In genomic region chr1:41387667-41388091, GRCh38 we compare ENCODE assay signal across 8 cellular contexts. TPM values are rescaled to one million over a fixed set of nuclear protein-coding genes. Genes with fewer than 3 reads are reported as not detected.
DNase-seq lines count a peak whose midpoint lies in the region; ATAC-seq, FAIRE-seq and TF ChIP-seq lines count a peak whose summit lies in the region.

No MANE protein-coding gene starts in this region.

- no peak for ATAC-seq in HG03045 (IDR thresholded peaks at IDR 0.05; ENCODE audit: unreplicated experiment)

- H3K4me1 ChIP-seq in effector memory CD4-positive, alpha-beta T cell (ENCODE audit: control insufficient read depth, insufficient read depth, low read length, poor library complexity, severe bottlenecking) = peaks cover 10% of the 10 kb centered on the region

- DNase-seq in G401 (ENCODE audit: low spot score) = peak; percentile 10
- DNase-seq in NCI-H510A treated with DMSO at 0.1 percent for 48 hours (lab: John Stamatoyannopoulos, UW) = peak; percentile 97
- peak; percentile 68 for DNase-seq in fibroblast of peridontal ligament (ENCODE audit: extremely low read depth)
- DNase-seq in pons (ENCODE audit: low spot score) = peak; percentile 31
- DNase-seq in superior temporal gyrus (ENCODE audit: extremely low spot score) = no peak
- DNase-seq in D721Med (ENCODE audit: insufficient read length, low spot score) = no peak
- DNase-seq in effector memory CD4-positive, alpha-beta T cell = no peak

- peaks cover 7% of the 10 kb centered on the region for H3K27me3 ChIP-seq in effector memory CD4-positive, alpha-beta T cell (replicated peaks; ENCODE audit: control insufficient read depth, insufficient read depth, low read length, poor library complexity, severe bottlenecking)

- H3K4me3 ChIP-seq in effector memory CD4-positive, alpha-beta T cell (ENCODE audit: insufficient read depth, low read depth, low read length, poor library complexity, severe bottlenecking) = no peak overlapping the region

- no peaks in the 10 kb centered on the region for H3K36me3 ChIP-seq in effector memory CD4-positive, alpha-beta T cell (ENCODE audit: control insufficient read depth, insufficient read depth, low read length)

- no peak for FAIRE-seq in D721Med (lab: Jason Lieb, UNC)

- no peak for TF ChIP-seq CTCF in D721Med (IDR thresholded peaks at IDR 0.05; ENCODE audit: insufficient read depth, missing control alignments)

- in situ Hi-C loops in G401 (cut with HindIII; ENCODE audit: low sequenced_read_pairs) = no loop called here

- H3K9me3 ChIP-seq in effector memory CD4-positive, alpha-beta T cell (ENCODE audit: control insufficient read depth, low read length) = no peaks in the 10 kb centered on the region

- H3K27ac ChIP-seq in effector memory CD4-positive, alpha-beta T cell (ENCODE audit: insufficient read depth, low read length, poor library complexity, severe bottlenecking) = no peak overlapping the region

RNA-seq across cellular contexts. Expression of gene FOXO6, which starts 26.4 kb away (rescaled TPM):
- total RNA-seq in G401 (2014; rRNA removed; shearing (Covaris generic)) = 0.51 and 1.5 TPM in 2 replicates

Comparison
In these comparisons a context has a peak if more than half of its experiments do, and no peak if none do; other contexts are left out.
1. DNase-seq: peak in G401 (single experiment), NCI-H510A treated with DMSO at 0.1 percent for 48 hours (single experiment), fibroblast of peridontal ligament (single experiment) and pons (single experiment); none in superior temporal gyrus (single experiment), D721Med (single experiment) and effector memory CD4-positive, alpha-beta T cell (0 of 3).